ENCODE assay signal across 11 cellular contexts in genomic region chr1:79323240-79324025, GRCh38.
DNase-seq lines count a peak whose midpoint lies in the region; ATAC-seq, FAIRE-seq and TF ChIP-seq lines count a peak whose summit lies in the region.
"Had no signal": no experiment of that assay in that cellular context is flagged by ENCODE, and none has a peak within 500 bp of the region (broad histone marks: within the 10 kb centered on the region; RNA-seq: fewer than 3 reads in every experiment).

No MANE protein-coding gene starts in this region.

- in situ Hi-C loops in Panc1 (cut with HindIII; ENCODE audit: low pct_unique_long_range_greater_than_20kb, low sequenced_read_pairs) = no loop called here

- WGBS in thyroid gland, 2 donors = 61 to 64% methylated on average over 1 of the region's 1 CpG

- H3K4me2 ChIP-seq in fibroblast of lung (ENCODE audit: extremely low read depth, insufficient read depth, low read length) = peak overlapping the region; percentile 1

- no peaks in the 10 kb centered on the region for H3K79me2 ChIP-seq in fibroblast of lung (ENCODE audit: control insufficient read depth, insufficient read depth, low read length)

- H3K36me3 ChIP-seq in Panc1 (ENCODE audit: control insufficient read depth, insufficient read depth, low read length) (no peaks in the 10 kb centered on the region), fibroblast of lung (ENCODE audit: control insufficient read depth, insufficient read depth, low read length) (no peaks in the 10 kb centered on the region), thyroid gland (no peaks in the 10 kb centered on the region)

- no peak overlapping the region for H3K4me3 ChIP-seq in Panc1 (ENCODE audit: low read depth in 2 of 2, low read length in 2 of 2)
- H3K4me3 ChIP-seq in fibroblast of lung (replicated peaks in 1 of 4; ENCODE audit: control extremely low read depth in 1 of 4, insufficient read depth in 1 of 4, low read depth in 3 of 4, low read length in 4 of 4) = no peak overlapping the region
- no peak overlapping the region for H3K4me3 ChIP-seq in skeletal muscle cell (ENCODE audit: low read depth, low read length)
- H3K4me3 ChIP-seq in thyroid gland (replicated peaks in 1 of 3) = no peak overlapping the region

- POLR2A ChIA-PET in Panc1 (lab: Charles Lee) = no interaction called here

- TF ChIP-seq CTCF in Panc1 (IDR thresholded peaks at IDR 0.05) = no peak
- no peak for TF ChIP-seq CTCF in fibroblast of lung (conservative IDR thresholded peaks at IDR 0.05 in 1 of 2, IDR thresholded peaks at IDR 0.05 in 1 of 2; ENCODE audit: low read depth in 1 of 2, low read length in 2 of 2)
- no peak for TF ChIP-seq CTCF in type B pancreatic cell (conservative IDR thresholded peaks at IDR 0.05)
- no peak for TF ChIP-seq CTCF in thyroid gland (IDR thresholded peaks at IDR 0.05)

- CTCF ChIA-PET in Panc1 (lab: Charles Lee) = no interaction called here

- no peak overlapping the region for H3K9ac ChIP-seq in fibroblast of lung (ENCODE audit: insufficient read depth, low read length)

- DNase-seq in H54 (ENCODE audit: insufficient read length, low spot score) = peak; percentile 7
- DNase-seq in Panc1 (ENCODE audit: low read depth, low spot score) = peak; percentile 85
- peak; percentile 97 to 100 for DNase-seq in fibroblast of lung (ENCODE audit: low read depth in 2 of 2)
- peak; percentile 98 for DNase-seq in skeletal muscle cell (ENCODE audit: low read depth)
- DNase-seq in NCI-H748 (lab: John Stamatoyannopoulos, UW; ENCODE audit: unreplicated experiment) = no peak
- DNase-seq in NCI-H1105 treated with DMSO at 0.1 percent for 48 hours (lab: John Stamatoyannopoulos, UW) = no peak
- no peak for DNase-seq in type B pancreatic cell (ENCODE audit: extremely low spot score, unreplicated experiment)
- DNase-seq in thyroid gland = no peak
- DNase-seq: NCI-H187 had no signal

- H4K20me1 ChIP-seq in fibroblast of lung (ENCODE audit: control insufficient read depth, extremely low read depth, insufficient read depth, low read length) = no peaks in the 10 kb centered on the region

- no TSS peak for BruUV-seq in Panc1 (replicated peaks; lab: Mats Ljungman, UMichigan)

- peaks cover 9% of the 10 kb centered on the region for H3K9me3 Mint-ChIP-seq in type B pancreatic cell
- H3K9me3 Mint-ChIP-seq: T-helper 1 cell treated with Interleukin-12 subunit alpha and Interleukin-12 subunit beta and Interleukin-4 antibody, amounts not matched to agents 30 μg/mL and 1 μg/mL, for 36 hours had no signal

- TF ChIP-seq POLR2A in H54 (IDR thresholded peaks at IDR 0.05; ENCODE audit: low read depth, low read length) (no peak), thyroid gland (IDR thresholded peaks at IDR 0.05) (no peak)

- H3K27ac ChIP-seq in Panc1 (ENCODE audit: low read length) (no peak overlapping the region), fibroblast of lung (ENCODE audit: insufficient read depth, low read length) (peak overlapping the region; percentile 82), thyroid gland (no peak overlapping the region)

- ATAC-seq in Panc1 = no peak; the same call in 1 of the 2 replicates

- intact Hi-C loops in Panc1 (cut with micrococcal nuclease; ENCODE audit: unreplicated experiment) = no loop called here
- intact Hi-C loops in thyroid gland (cut with DNase I) = no loop called here

- H3K27ac Mint-ChIP-seq in type B pancreatic cell = no peak overlapping the region
- H3K27ac Mint-ChIP-seq: T-helper 1 cell treated with Interleukin-12 subunit alpha and Interleukin-12 subunit beta and Interleukin-4 antibody, amounts not matched to agents 30 μg/mL and 1 μg/mL, for 36 hours had no signal

- no peak overlapping the region for H3K4me3 Mint-ChIP-seq in type B pancreatic cell
- H3K4me3 Mint-ChIP-seq: T-helper 1 cell treated with Interleukin-12 subunit alpha and Interleukin-12 subunit beta and Interleukin-4 antibody, amounts not matched to agents 30 μg/mL and 1 μg/mL, for 36 hours had no signal

- H2AFZ ChIP-seq in fibroblast of lung (ENCODE audit: low read length) = no peak overlapping the region

- H3K4me1 ChIP-seq in Panc1 (ENCODE audit: control insufficient read depth, insufficient read depth, low read length) (no peaks in the 10 kb centered on the region), fibroblast of lung (ENCODE audit: control insufficient read depth, extremely low read depth, insufficient read depth, low read length) (peaks cover 3% of the 10 kb centered on the region), thyroid gland (no peaks in the 10 kb centered on the region)

- no peaks in the 10 kb centered on the region for H3K36me3 Mint-ChIP-seq in type B pancreatic cell

- H3K27me3 Mint-ChIP-seq in type B pancreatic cell = no peaks in the 10 kb centered on the region

- H3K9me3 ChIP-seq in Panc1 (ENCODE audit: control insufficient read depth, insufficient read depth, low read depth, low read length) = peaks cover 10% of the 10 kb centered on the region; the same call in 1 of the 2 replicates
- H3K9me3 ChIP-seq in fibroblast of lung (ENCODE audit: control insufficient read depth, insufficient read depth, low read depth, low read length) = no peaks in the 10 kb centered on the region
- H3K9me3 ChIP-seq in thyroid gland = no peaks in the 10 kb centered on the region

- FAIRE-seq in H54 (lab: Jason Lieb, UNC) = peak; percentile 98
- FAIRE-seq: colon had no signal

- no peaks in the 10 kb centered on the region for H3K4me1 Mint-ChIP-seq in type B pancreatic cell (ENCODE audit: unreplicated experiment)

- H3K27me3 ChIP-seq in Panc1 (ENCODE audit: control insufficient read depth, insufficient read depth, low read length) (no peaks in the 10 kb centered on the region), fibroblast of lung (ENCODE audit: control insufficient read depth, insufficient read depth, low read length) (no peaks in the 10 kb centered on the region), thyroid gland (no peaks in the 10 kb centered on the region)

Comparison
In these comparisons a context has a peak if more than half of its experiments do, and no peak if none do; other contexts are left out.
1. DNase-seq: peak in H54 (single experiment), Panc1 (single experiment), fibroblast of lung (2 of 2) and skeletal muscle cell (single experiment); none in NCI-H748 (single experiment), NCI-H1105 treated with DMSO at 0.1 percent for 48 hours (single experiment), type B pancreatic cell (single experiment) and thyroid gland (0 of 2).